27 cellular contexts compared by ENCODE assay signal in the genomic region with DNA sequence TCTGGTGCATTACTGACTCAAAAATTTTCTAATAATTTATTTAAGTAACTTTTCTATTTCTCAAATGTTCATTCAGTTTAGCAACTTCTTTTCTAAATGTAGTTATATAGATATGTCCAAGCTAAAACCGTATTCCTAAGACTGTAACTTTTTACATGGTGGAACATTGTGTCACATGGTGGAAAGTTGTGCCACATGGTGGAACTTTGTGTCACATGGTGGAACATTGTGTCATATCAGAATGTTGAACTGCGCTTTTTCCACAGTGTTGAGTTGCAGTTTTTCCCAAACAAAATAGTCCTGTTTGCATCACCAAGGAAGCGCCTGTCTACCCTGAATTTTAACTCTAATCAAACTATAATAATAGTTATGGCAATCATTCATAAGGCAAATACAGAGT.
"Had no signal": no experiment of that assay in that cellular context is flagged by ENCODE, and none has a peak within 500 bp of the region (broad histone marks: within the 10 kb centered on the region; RNA-seq: fewer than 3 reads in every experiment).

No MANE protein-coding gene starts in this region.

- FAIRE-seq: colon, endothelial cell of umbilical vein, frontal cortex had no signal

- H3K36me3 ChIP-seq: colonic mucosa, esophagus muscularis mucosa, esophagus squamous epithelium, gastrocnemius medialis, gastroesophageal sphincter, heart left ventricle, heart right ventricle had no signal

- H3K4me3 ChIP-seq: colonic mucosa, coronary artery, dorsolateral prefrontal cortex, esophagus muscularis mucosa, esophagus squamous epithelium, gastrocnemius medialis, gastroesophageal sphincter, heart left ventricle, heart right ventricle had no signal

- ATAC-seq: effector memory CD8-positive, alpha-beta T cell; esophagus mucosa; foreskin keratinocyte; gastrocnemius medialis; gastroesophageal sphincter; heart left ventricle; heart right ventricle had no signal

- H3K4me1 ChIP-seq: colonic mucosa, esophagus muscularis mucosa, esophagus squamous epithelium, foreskin keratinocyte, gastrocnemius medialis, gastroesophageal sphincter, heart left ventricle, heart right ventricle had no signal

- H3K27me3 ChIP-seq: colonic mucosa, dorsolateral prefrontal cortex, esophagus squamous epithelium, foreskin keratinocyte, gastrocnemius medialis, gastroesophageal sphincter, heart left ventricle, heart right ventricle had no signal

- H3K27ac ChIP-seq: colonic mucosa, coronary artery, dorsolateral prefrontal cortex, epithelial cell of prostate, esophagus muscularis mucosa, esophagus squamous epithelium, foreskin keratinocyte, gastrocnemius medialis, gastroesophageal sphincter, heart left ventricle, heart right ventricle had no signal

- DNase-seq: colonic mucosa; cortex of kidney; dermis blood vessel endothelial cell; dorsolateral prefrontal cortex; effector CD4-positive, alpha-beta T cell; effector CD8-positive, alpha-beta T cell; effector memory CD4-positive, alpha-beta T cell; effector memory CD8-positive, alpha-beta T cell; endodermal cell; erythroblast; esophagus squamous epithelium; foreskin fibroblast; foreskin keratinocyte; foreskin melanocyte; gastrocnemius medialis; glutamatergic neuron; head of caudate nucleus; heart left ventricle; heart right ventricle had no signal

- H3K9me3 ChIP-seq: colonic mucosa, esophagus muscularis mucosa, esophagus squamous epithelium, gastrocnemius medialis, gastroesophageal sphincter, heart left ventricle, heart right ventricle had no signal
